Comparison of ENCODE assay signal across 5 cellular contexts in genomic region chr2:53303012-53303578, GRCh38.
"Had no signal": no experiment of that assay in that cellular context is flagged by ENCODE, and none has a peak within 500 bp of the region (broad histone marks: within the 10 kb centered on the region; RNA-seq: fewer than 3 reads in every experiment).

No MANE protein-coding gene starts in this region.

- DNase-seq: IMR-90 had no signal

- H3K27ac ChIP-seq: HL-60 had no signal

- H3K4me1 Mint-ChIP-seq: IgD-negative memory B cell had no signal

- H3K27ac Mint-ChIP-seq: IgD-negative memory B cell had no signal

- ATAC-seq: HepG2, K562 had no signal

- H3K4me3 ChIP-seq: K562 had no signal

- H3K27me3 Mint-ChIP-seq: IgD-negative memory B cell had no signal

- H3K36me3 Mint-ChIP-seq: IgD-negative memory B cell had no signal

- H3K4me3 Mint-ChIP-seq: IgD-negative memory B cell had no signal
